ENCODE assay signal across 10 cellular contexts in genomic region chr6:158769696-158770446, GRCh38. TPM values are rescaled to one million over a fixed set of nuclear protein-coding genes. Genes with fewer than 3 reads are reported as not detected.
DNase-seq lines count a peak whose midpoint lies in the region; TF ChIP-seq lines count a peak whose summit lies in the region.
"Had no signal": no experiment of that assay in that cellular context is flagged by ENCODE, and none has a peak within 500 bp of the region (broad histone marks: within the 10 kb centered on the region; RNA-seq: fewer than 3 reads in every experiment).

No MANE protein-coding gene starts in this region.

- no peak overlapping the region for H3K4me3 ChIP-seq in PC-9

- no peak overlapping the region for H3K4me2 ChIP-seq in PC-9

- H3K9me2 ChIP-seq in PC-9 (ENCODE audit: insufficient read depth) = no peaks in the 10 kb centered on the region

- no peaks in the 10 kb centered on the region for H3K27me3 ChIP-seq in PC-9 (ENCODE audit: insufficient read depth, low read depth)
- H3K27me3 ChIP-seq: brain microvascular endothelial cell had no signal

- H3K4me1 ChIP-seq in PC-9 (replicated peaks; ENCODE audit: insufficient read depth) = peaks cover 40% of the 10 kb centered on the region

- CTCF ChIA-PET in PC-9 (lab: Charles Lee) = no interaction called here

- H3K27me3 Mint-ChIP-seq in glutamatergic neuron (ENCODE audit: unreplicated experiment) = peaks cover 26% of the 10 kb centered on the region

- H3K79me2 ChIP-seq in PC-9 (ENCODE audit: low read depth) = peaks cover 87% of the 10 kb centered on the region

- no peak overlapping the region for H2AFZ ChIP-seq in PC-9

- peaks cover 25% of the 10 kb centered on the region for H3K9me3 Mint-ChIP-seq in glutamatergic neuron (ENCODE audit: unreplicated experiment)

- no peak overlapping the region for H3K4me3 Mint-ChIP-seq in glutamatergic neuron (ENCODE audit: unreplicated experiment)

- H3K27ac ChIP-seq in PC-9 = peak overlapping the region; percentile 86
- H3K27ac ChIP-seq: brain microvascular endothelial cell had no signal

- peak overlapping the region; percentile 48 for H3K27ac Mint-ChIP-seq in glutamatergic neuron (ENCODE audit: unreplicated experiment)

- H3K36me3 ChIP-seq in PC-9 (ENCODE audit: low read depth) = peaks cover 92% of the 10 kb centered on the region

- DNase-seq in LHCN-M2 (ENCODE audit: low read depth) (peak; percentile 76), PC-9 (no peak), glutamatergic neuron (no peak), retina (peak; percentile 49), dedifferentiated amniotic fluid mesenchymal stem cell (ENCODE audit: extremely low spot score) (no peak), GM13976 (ENCODE audit: low spot score) (no peak)
- no peak for DNase-seq in stimulated activated naive CD4-positive, alpha-beta T cell treated with Interleukin-2 at 50 U/mL for 16 hours (lab: John Stamatoyannopoulos, UW)
- DNase-seq: brain microvascular endothelial cell, Karpas-422, SW 1271 had no signal

- TF ChIP-seq CTCF in PC-9 (conservative IDR thresholded peaks at IDR 0.05) (no peak), glutamatergic neuron (IDR thresholded peaks at IDR 0.05; ENCODE audit: partially characterized antibody, unreplicated experiment) (no peak), GM13976 (IDR thresholded peaks at IDR 0.05; ENCODE audit: borderline replicate concordance, control extremely low read depth, extremely low read depth, insufficient read depth, missing control alignments) (no peak)

- in situ Hi-C loops in GM13976 (cut with MboI; ENCODE audit: low sequenced_read_pairs, unreplicated experiment) = no loop called here

- no TSS peak for BruUV-seq in PC-9 (replicated peaks; lab: Mats Ljungman, UMichigan)

- peaks cover 18% of the 10 kb centered on the region for H3K36me3 Mint-ChIP-seq in glutamatergic neuron (ENCODE audit: unreplicated experiment)

- H3K9me3 ChIP-seq in PC-9 (ENCODE audit: insufficient read depth, low read depth) = no peaks in the 10 kb centered on the region

- H3K4me1 Mint-ChIP-seq in glutamatergic neuron (ENCODE audit: low read depth, unreplicated experiment) = peaks cover 52% of the 10 kb centered on the region

- peaks cover 98% of the 10 kb centered on the region for H3F3A ChIP-seq in PC-9 (ENCODE audit: insufficient read depth, low read depth)

- H4K20me1 ChIP-seq in PC-9 (ENCODE audit: insufficient read depth) = peaks cover 35% of the 10 kb centered on the region

- intact Hi-C loops in PC-9 (cut with micrococcal nuclease; ENCODE audit: unreplicated experiment) = loop anchor here (5.0 to 10.0 kb wide), 2 partner anchors 65 to 202 kb away; no protein-coding TSS in a partner anchor

- POLR2A ChIA-PET in PC-9 (lab: Charles Lee; ENCODE audit: unreplicated experiment) = interaction anchor here (0.6 kb wide), 1 partner anchor 19 kb away, joined by 3 read pairs; no protein-coding TSS in a partner anchor

RNA-seq across cellular contexts. Expression of gene EZR, which starts 49.3 kb away (rescaled TPM):
- total RNA-seq in LHCN-M2 (2014; rRNA removed) (84.7 and 93.2 TPM in 2 replicates), PC-9 (2021) (231 and 240 TPM in 2 replicates), glutamatergic neuron (ENCODE audit: unreplicated experiment) (272 TPM)
- polyA plus RNA-seq in LHCN-M2 (2012) = 163 TPM

Comparison
In these comparisons a context has a peak if more than half of its experiments do, and no peak if none do; other contexts are left out.
1. DNase-seq: peak in LHCN-M2 (single experiment) and retina (single experiment); none in PC-9 (0 of 2), glutamatergic neuron (single experiment), stimulated activated naive CD4-positive, alpha-beta T cell treated with Interleukin-2 at 50 U/mL for 16 hours (single experiment), dedifferentiated amniotic fluid mesenchymal stem cell (single experiment) and GM13976 (single experiment).